Comparison of ENCODE assay signal across 23 cellular contexts in genomic region chr5:140117523-140117922, GRCh38. TPM values are rescaled to one million over a fixed set of nuclear protein-coding genes. Genes with fewer than 3 reads are reported as not detected.
DNase-seq lines count a peak whose midpoint lies in the region; ATAC-seq and TF ChIP-seq lines count a peak whose summit lies in the region.
"Had no signal": no experiment of that assay in that cellular context is flagged by ENCODE, and none has a peak within 500 bp of the region (broad histone marks: within the 10 kb centered on the region; RNA-seq: fewer than 3 reads in every experiment).

No MANE protein-coding gene starts in this region.

- intact Hi-C loops in CD8-positive, alpha-beta T cell (cut with DNase I, micrococcal nuclease), result loop anchor here (2.0 to 10.0 kb wide), 6 partner anchors 45 to 843 kb away; partner anchors contain the start of genes CD14 (in 1 of the 2), HARS1 (in 1 of the 2), HARS2 (in 1 of the 2) and MATR3 (in 1 of the 2)
- intact Hi-C loops in naive thymus-derived CD4-positive, alpha-beta T cell (cut with micrococcal nuclease), result loop anchor here (10.0 kb wide), 4 partner anchors 227 to 1763 kb away; partner anchors contain the start of genes EGR1 (in 1 of the 2), HBEGF (in 1 of the 2), KDM3B (in 1 of the 2) and ZMAT2 (in 1 of the 2)

- H3K27ac ChIP-seq in CD8-positive, alpha-beta T cell (ENCODE audit: low read depth, low read length), result no peak overlapping the region
- H3K27ac ChIP-seq in HUES48 (ENCODE audit: low read depth, low read length) (peak overlapping the region; percentile 22), VCaP (peak overlapping the region; percentile 94)
- no peak overlapping the region for H3K27ac ChIP-seq in naive thymus-derived CD4-positive, alpha-beta T cell (ENCODE audit: low read depth, low read length)
- H3K27ac ChIP-seq: C4-2B, HL-60, lower lobe of right lung, SJSA1, testis, vagina had no signal

- no peak for ATAC-seq in CD8-positive, alpha-beta T cell
- no peak for ATAC-seq in naive thymus-derived CD4-positive, alpha-beta T cell
- no peak for ATAC-seq in HG03175 (IDR thresholded peaks at IDR 0.05; ENCODE audit: unreplicated experiment)
- ATAC-seq in HG02840 (IDR thresholded peaks at IDR 0.05; ENCODE audit: low FRiP score, unreplicated experiment), result no peak
- ATAC-seq: activated CD8-positive, alpha-beta T cell treated with anti-CD3 and anti-CD28 coated beads for 36 hours; lower lobe of right lung had no signal

- H3K9ac ChIP-seq in HUES48 (ENCODE audit: low read depth, low read length), result no peak overlapping the region

- POLR2A ChIA-PET in CD8-positive, alpha-beta T cell (lab: Charles Lee), result no interaction called here
- POLR2A ChIA-PET in naive thymus-derived CD4-positive, alpha-beta T cell (lab: Charles Lee), result interaction anchor here (0.6 to 8.1 kb wide), 5 partner anchors 12 to 270 kb away, joined by 3 to 60 read pairs (median 3); no protein-coding TSS in a partner anchor

- H3K4me3 Mint-ChIP-seq in CD8-positive, alpha-beta T cell, result no peak overlapping the region
- H3K4me3 Mint-ChIP-seq in naive thymus-derived CD4-positive, alpha-beta T cell, result peak overlapping the region in 6 of 10 donors; percentile 6 to 94 (median 61)
- H3K4me3 Mint-ChIP-seq: T-helper 1 cell treated with Interleukin-12 subunit alpha and Interleukin-12 subunit beta and Interleukin-4 antibody, amounts not matched to agents 30 μg/mL and 1 μg/mL, for 36 hours had no signal

- H3K36me3 Mint-ChIP-seq in CD8-positive, alpha-beta T cell, result peaks cover 6% of the 10 kb centered on the region
- H3K36me3 Mint-ChIP-seq in naive thymus-derived CD4-positive, alpha-beta T cell, result peaks cover 0 to 4% (median 0%) of the 10 kb centered on the region in 5 donors

- DNase-seq in CD8-positive, alpha-beta T cell, result no peak
- DNase-seq in naive thymus-derived CD4-positive, alpha-beta T cell, result no peak
- DNase-seq in NCI-H748 (lab: John Stamatoyannopoulos, UW; ENCODE audit: unreplicated experiment), result no peak
- no peak for DNase-seq in activated gamma-delta T cell (lab: John Stamatoyannopoulos, UW)
- DNase-seq: activated CD4-positive, CD25-positive, alpha-beta regulatory T cell treated with anti-CD3 and anti-CD28 coated beads, Interleukin-2, amount 50 U/mL, for 72 hours; activated CD8-positive, alpha-beta T cell treated with anti-CD3 and anti-CD28 coated beads for 36 hours; effector CD8-positive, alpha-beta T cell; lower lobe of right lung; NCI-H1092; NCI-H187 treated with DMSO at 0.1 percent for 48 hours; RPMI8226; stimulated activated CD4-positive, alpha-beta T cell treated with anti-CD3 and anti-CD28 coated beads, Interleukin-15, amount 100 ng/mL, for 24 hours; stimulated activated naive CD4-positive, alpha-beta T cell treated with Interleukin-2 at 50 U/mL for 16 hours; testis had no signal

- no peak overlapping the region for H3K4me3 ChIP-seq in CD8-positive, alpha-beta T cell (ENCODE audit: low read depth, low read length)
- no peak overlapping the region for H3K4me3 ChIP-seq in HUES48 (ENCODE audit: low read depth, low read length)
- H3K4me3 ChIP-seq in naive thymus-derived CD4-positive, alpha-beta T cell (ENCODE audit: low read length), result no peak overlapping the region
- H3K4me3 ChIP-seq: lower lobe of right lung, SJSA1, testis, vagina had no signal

- H3K27ac Mint-ChIP-seq in CD8-positive, alpha-beta T cell, result peak overlapping the region; percentile 21
- H3K27ac Mint-ChIP-seq in naive thymus-derived CD4-positive, alpha-beta T cell, result peak overlapping the region in 2 of 9 donors; percentile 28 to 52
- H3K27ac Mint-ChIP-seq: activated CD8-positive, alpha-beta T cell treated with anti-CD3 and anti-CD28 coated beads for 36 hours; T-helper 1 cell treated with Interleukin-12 subunit alpha and Interleukin-12 subunit beta and Interleukin-4 antibody, amounts not matched to agents 30 μg/mL and 1 μg/mL, for 36 hours had no signal

- no peaks in the 10 kb centered on the region for H3K27me3 ChIP-seq in CD8-positive, alpha-beta T cell (ENCODE audit: insufficient read depth, low read length)
- peaks cover 42% of the 10 kb centered on the region for H3K27me3 ChIP-seq in HUES48 (ENCODE audit: control insufficient read depth, insufficient read depth, low read length)
- no peaks in the 10 kb centered on the region for H3K27me3 ChIP-seq in naive thymus-derived CD4-positive, alpha-beta T cell (ENCODE audit: control insufficient read depth in 2 of 2, insufficient read depth in 2 of 2, low read length in 2 of 2)
- H3K27me3 ChIP-seq: SJSA1, testis, vagina had no signal

- H3K27me3 Mint-ChIP-seq in CD8-positive, alpha-beta T cell (ENCODE audit: low read depth), result no peaks in the 10 kb centered on the region
- peaks cover 0 to 13% (median 0%) of the 10 kb centered on the region in 5 donors for H3K27me3 Mint-ChIP-seq in naive thymus-derived CD4-positive, alpha-beta T cell

- no peak for TF ChIP-seq CTCF in CD8-positive, alpha-beta T cell (IDR thresholded peaks at IDR 0.05)
- TF ChIP-seq CTCF in VCaP (conservative IDR thresholded peaks at IDR 0.05), result no peak

- no peaks in the 10 kb centered on the region for H3K9me3 Mint-ChIP-seq in CD8-positive, alpha-beta T cell
- peaks cover 0 to 4% (median 0%) of the 10 kb centered on the region in 11 donors for H3K9me3 Mint-ChIP-seq in naive thymus-derived CD4-positive, alpha-beta T cell
- H3K9me3 Mint-ChIP-seq: activated CD8-positive, alpha-beta T cell treated with anti-CD3 and anti-CD28 coated beads for 36 hours; T-helper 1 cell treated with Interleukin-12 subunit alpha and Interleukin-12 subunit beta and Interleukin-4 antibody, amounts not matched to agents 30 μg/mL and 1 μg/mL, for 36 hours had no signal

- CTCF ChIA-PET in CD8-positive, alpha-beta T cell (lab: Charles Lee), result interaction anchor here (1.8 to 6.0 kb wide), 2 partner anchors 27 to 29 kb away, joined by 4 to 43 read pairs; no protein-coding TSS in a partner anchor
- CTCF ChIA-PET in naive thymus-derived CD4-positive, alpha-beta T cell (lab: Charles Lee), result interaction anchor here (0.7 to 5.0 kb wide), 6 partner anchors 15 to 331 kb away, joined by 3 to 39 read pairs (median 3); no protein-coding TSS in a partner anchor

- H3K4me1 ChIP-seq in CD8-positive, alpha-beta T cell (ENCODE audit: insufficient read depth, low read length), result peaks cover 44% of the 10 kb centered on the region
- H3K4me1 ChIP-seq in HUES48 (ENCODE audit: control insufficient read depth, insufficient read depth, low read length), result peaks cover 26% of the 10 kb centered on the region
- peaks cover 34 to 38% of the 10 kb centered on the region in 2 donors for H3K4me1 ChIP-seq in naive thymus-derived CD4-positive, alpha-beta T cell (ENCODE audit: control insufficient read depth in 2 of 2, insufficient read depth in 2 of 2, low read length in 2 of 2)

- H3K4me1 Mint-ChIP-seq in CD8-positive, alpha-beta T cell (ENCODE audit: low read depth), result peaks cover 64% of the 10 kb centered on the region
- peaks cover 37 to 82% (median 61%) of the 10 kb centered on the region in 7 donors for H3K4me1 Mint-ChIP-seq in naive thymus-derived CD4-positive, alpha-beta T cell

- no peaks in the 10 kb centered on the region for H3K36me3 ChIP-seq in CD8-positive, alpha-beta T cell (ENCODE audit: insufficient read depth, low read length)
- H3K36me3 ChIP-seq in HUES48 (ENCODE audit: control insufficient read depth, insufficient read depth, low read length), result no peaks in the 10 kb centered on the region
- peaks cover 0 to 4% (median 0%) of the 10 kb centered on the region in 3 experiments for H3K36me3 ChIP-seq in naive thymus-derived CD4-positive, alpha-beta T cell (ENCODE audit: control insufficient read depth in 2 of 3, insufficient read depth in 3 of 3, low read length in 3 of 3)
- H3K36me3 ChIP-seq: lower lobe of right lung, vagina had no signal

- no peaks in the 10 kb centered on the region for H3K9me3 ChIP-seq in CD8-positive, alpha-beta T cell (ENCODE audit: low read length)
- H3K9me3 ChIP-seq in HUES48 (ENCODE audit: control insufficient read depth, insufficient read depth, low read length), result no peaks in the 10 kb centered on the region
- no peaks in the 10 kb centered on the region for H3K9me3 ChIP-seq in naive thymus-derived CD4-positive, alpha-beta T cell (ENCODE audit: control insufficient read depth in 2 of 3, low read length in 3 of 3)
- H3K9me3 ChIP-seq: lower lobe of right lung, SJSA1, testis, vagina had no signal

RNA-seq across cellular contexts. Expression of gene PURA, which starts 3.6 kb away (rescaled TPM):
- 1 to 10 TPM; 4.0 to 4.3 TPM for total RNA-seq in CD8-positive, alpha-beta T cell
- total RNA-seq in naive thymus-derived CD4-positive, alpha-beta T cell, result 10 to 100 TPM; 11.6 to 33.5 (median 13.9) TPM
- polyA plus RNA-seq in naive thymus-derived CD4-positive, alpha-beta T cell, result 1 to 10 TPM; 3.1 to 4.7 TPM

RNA-seq across cellular contexts. Expression of gene IGIP, which starts 8.2 kb away (rescaled TPM):
- total RNA-seq in CD8-positive, alpha-beta T cell, result under 1 TPM; 0.78 to 0.81 TPM
- 10 to 100 TPM in 2 of 5 experiments, 1 to 10 TPM in 3; 4.6 to 15.4 (median 5.1) TPM for total RNA-seq in naive thymus-derived CD4-positive, alpha-beta T cell
- 1 to 10 TPM in 1 of 2 donors, under 1 TPM in 1; 0.59 to 1.0 TPM for polyA plus RNA-seq in naive thymus-derived CD4-positive, alpha-beta T cell

RNA-seq across cellular contexts. Expression of gene CYSTM1, which starts 57.5 kb away (rescaled TPM):
- 1 to 10 TPM; 8.1 to 8.6 TPM for total RNA-seq in CD8-positive, alpha-beta T cell
- 10 to 100 TPM in 1 of 5 experiments, 1 to 10 TPM in 4; 1.6 to 11.1 (median 3.5) TPM for total RNA-seq in naive thymus-derived CD4-positive, alpha-beta T cell
- 1 to 10 TPM; 3.3 to 7.6 TPM for polyA plus RNA-seq in naive thymus-derived CD4-positive, alpha-beta T cell

Comparison
In these comparisons a context has a peak if more than half of its experiments do, and no peak if none do; other contexts are left out.
1. H3K27ac ChIP-seq: peak in HUES48 (single experiment) and VCaP (single experiment); none in CD8-positive, alpha-beta T cell (single experiment) and naive thymus-derived CD4-positive, alpha-beta T cell (single experiment).